In the genomic region with DNA sequence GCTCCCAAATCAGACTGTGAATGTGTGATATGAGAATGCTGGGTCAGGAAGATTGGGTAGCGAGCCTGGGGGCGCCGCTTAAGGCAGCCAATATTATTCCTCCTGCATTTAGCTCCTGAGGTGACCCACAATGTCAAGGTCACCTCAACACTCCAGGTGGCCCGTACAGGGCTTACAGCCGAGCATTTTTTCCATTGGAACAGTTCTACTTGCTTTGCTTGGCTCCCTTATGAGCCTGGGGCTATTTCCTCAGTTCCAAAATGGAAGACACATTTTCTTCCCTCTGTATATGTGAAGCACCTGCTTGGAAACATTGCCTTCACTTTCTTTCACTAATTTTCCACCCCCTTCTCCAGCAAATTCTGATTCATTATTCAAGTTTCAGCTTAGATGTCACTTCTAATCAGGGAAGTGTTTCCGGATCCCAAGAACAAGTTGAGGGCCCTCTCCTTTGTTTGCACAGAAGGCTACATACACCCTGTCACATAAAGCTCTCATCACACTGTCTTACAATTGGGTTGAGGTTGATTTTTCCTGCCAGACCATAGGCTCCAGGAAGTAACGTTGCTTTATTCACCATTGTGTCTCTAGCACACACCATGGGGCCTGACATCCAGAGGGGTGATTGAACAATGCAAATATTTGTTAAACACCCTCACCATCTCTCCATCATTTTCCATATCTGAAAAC, we compare ENCODE assay signal across 1 cellular context.
TF ChIP-seq lines count a peak whose summit lies in the region.

No MANE protein-coding gene starts in this region.

TF ChIP-seq in IMR-90, 13 proteins besides CTCF, POLR2A, EP300 and RAD21 (continued from another document):
- TF ChIP-seq, protein P1, sequence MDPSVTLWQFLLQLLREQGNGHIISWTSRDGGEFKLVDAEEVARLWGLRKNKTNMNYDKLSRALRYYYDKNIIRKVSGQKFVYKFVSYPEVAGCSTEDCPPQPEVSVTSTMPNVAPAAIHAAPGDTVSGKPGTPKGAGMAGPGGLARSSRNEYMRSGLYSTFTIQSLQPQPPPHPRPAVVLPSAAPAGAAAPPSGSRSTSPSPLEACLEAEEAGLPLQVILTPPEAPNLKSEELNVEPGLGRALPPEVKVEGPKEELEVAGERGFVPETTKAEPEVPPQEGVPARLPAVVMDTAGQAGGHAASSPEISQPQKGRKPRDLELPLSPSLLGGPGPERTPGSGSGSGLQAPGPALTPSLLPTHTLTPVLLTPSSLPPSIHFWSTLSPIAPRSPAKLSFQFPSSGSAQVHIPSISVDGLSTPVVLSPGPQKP (IDR thresholded peaks at IDR 0.05; ENCODE audit: borderline replicate concordance, low read depth, low read length) = no peak
- TF ChIP-seq NFE2L2 (IDR thresholded peaks at IDR 0.05; ENCODE audit: low read depth, low read length) (no peak), MXI1 (IDR thresholded peaks at IDR 0.05; ENCODE audit: borderline replicate concordance, low read depth, low read length) (no peak), SMC3 (IDR thresholded peaks at IDR 0.05; ENCODE audit: low read depth, low read length) (no peak), RCOR1 (IDR thresholded peaks at IDR 0.05; ENCODE audit: insufficient replicate concordance, low read length) (no peak)
